Comparison of ENCODE assay signal across 12 cellular contexts in genomic region chr11:63610604-63611394, GRCh38. TPM values are rescaled to one million over a fixed set of nuclear protein-coding genes. Genes with fewer than 3 reads are reported as not detected.
DNase-seq lines count a peak whose midpoint lies in the region; ATAC-seq, FAIRE-seq and TF ChIP-seq lines count a peak whose summit lies in the region.
"Had no signal": no experiment of that assay in that cellular context is flagged by ENCODE, and none has a peak within 500 bp of the region (broad histone marks: within the 10 kb centered on the region; RNA-seq: fewer than 3 reads in every experiment).

No MANE protein-coding gene starts in this region.

- DNase-seq in NCI-H2171 treated with DMSO at 0.1 percent for 48 hours (lab: John Stamatoyannopoulos, UW), result peak; percentile 35
- no peak for DNase-seq in NCI-H2171 (lab: John Stamatoyannopoulos, UW)
- DNase-seq in iPS-NIHi7 (ENCODE audit: extremely low spot score), result peak; percentile 62
- no peak for DNase-seq in pancreas
- DNase-seq in HK-2 (ENCODE audit: unreplicated experiment), result no peak

- H3K4me1 Mint-ChIP-seq in activated T-helper 17 cell treated with anti-CD3 and anti-CD28 coated beads, Interleukin-2, amount 50 U/mL, for 72 hours, result peaks cover 22% of the 10 kb centered on the region

- H3K9me3 Mint-ChIP-seq in activated T-helper 17 cell treated with anti-CD3 and anti-CD28 coated beads, Interleukin-2, amount 50 U/mL, for 72 hours, result no peaks in the 10 kb centered on the region
- H3K9me3 Mint-ChIP-seq: T-helper 1 cell treated with Interleukin-12 subunit alpha and Interleukin-12 subunit beta and Interleukin-4 antibody, amounts not matched to agents 30 μg/mL and 1 μg/mL, for 36 hours had no signal

- FAIRE-seq in pancreas (lab: Jason Lieb, UNC), result no peak
- FAIRE-seq: A549, bronchial epithelial cell had no signal

- H3K27ac Mint-ChIP-seq in activated T-helper 17 cell treated with anti-CD3 and anti-CD28 coated beads, Interleukin-2, amount 50 U/mL, for 72 hours, result peak overlapping the region; percentile 61
- H3K27ac Mint-ChIP-seq: T-helper 1 cell treated with Interleukin-12 subunit alpha and Interleukin-12 subunit beta and Interleukin-4 antibody, amounts not matched to agents 30 μg/mL and 1 μg/mL, for 36 hours had no signal

- whole genome bisulfite sequencing in pancreas, 2 donors, result 80 to 88% methylated on average over 14 of the region's 14 CpGs

- H3K4me3 Mint-ChIP-seq in activated T-helper 17 cell treated with anti-CD3 and anti-CD28 coated beads, Interleukin-2, amount 50 U/mL, for 72 hours, result no peak overlapping the region
- H3K4me3 Mint-ChIP-seq: T-helper 1 cell treated with Interleukin-12 subunit alpha and Interleukin-12 subunit beta and Interleukin-4 antibody, amounts not matched to agents 30 μg/mL and 1 μg/mL, for 36 hours had no signal

- H3K4me1 ChIP-seq in pancreas, result peaks cover 0 to 7% (median 5%) of the 10 kb centered on the region in 3 donors

- intact Hi-C loops in pancreas (cut with DNase I), result no loop called here

- H3K36me3 ChIP-seq in pancreas, result no peaks in the 10 kb centered on the region

- no peak for ATAC-seq in activated T-helper 17 cell treated with anti-CD3 and anti-CD28 coated beads, Interleukin-2, amount 50 U/mL, for 72 hours (replicated peaks)
- no peak for ATAC-seq in pancreas
- no peak for ATAC-seq in GM18520 (IDR thresholded peaks at IDR 0.05; ENCODE audit: unreplicated experiment)
- ATAC-seq: A549 had no signal

- no peak overlapping the region for H3K4me3 ChIP-seq in pancreas
- H3K4me3 ChIP-seq: A549 had no signal

- H3K27ac ChIP-seq in temporal lobe (ENCODE audit: low read depth, low read length) (peak overlapping the region; percentile 98), pancreas (no peak overlapping the region)
- H3K27ac ChIP-seq: A549 had no signal

- no peak for TF ChIP-seq CTCF in pancreas (IDR thresholded peaks at IDR 0.05)

- H3K36me3 Mint-ChIP-seq in activated T-helper 17 cell treated with anti-CD3 and anti-CD28 coated beads, Interleukin-2, amount 50 U/mL, for 72 hours (ENCODE audit: low read depth), result no peaks in the 10 kb centered on the region

- no peaks in the 10 kb centered on the region for H3K9me3 ChIP-seq in pancreas
- H3K9me3 ChIP-seq: A549 had no signal

- H3K27me3 ChIP-seq in pancreas, result no peaks in the 10 kb centered on the region

- H3K27me3 Mint-ChIP-seq in activated T-helper 17 cell treated with anti-CD3 and anti-CD28 coated beads, Interleukin-2, amount 50 U/mL, for 72 hours, result no peaks in the 10 kb centered on the region

RNA-seq across cellular contexts. Expression of gene PLAAT3, which starts 3.4 kb away (rescaled TPM):
- 1 to 10 TPM; 5.4 to 7.6 TPM for total RNA-seq in activated T-helper 17 cell treated with anti-CD3 and anti-CD28 coated beads, Interleukin-2, amount 50 U/mL, for 72 hours
- total RNA-seq in temporal lobe (3.7 TPM), pancreas (10 to 100 TPM; 15.2 to 36.0 (median 19.1) TPM)
- 10 to 100 TPM; 26.7 to 30.6 TPM for polyA plus RNA-seq in pancreas
- polyA plus RNA-seq: neural cell had no signal

RNA-seq across cellular contexts. Expression of gene PLAAT2, which starts 47.6 kb away (rescaled TPM):
- total RNA-seq in activated T-helper 17 cell treated with anti-CD3 and anti-CD28 coated beads, Interleukin-2, amount 50 U/mL, for 72 hours, result not detected
- 0.25 TPM for total RNA-seq in temporal lobe
- total RNA-seq in pancreas, result not detected
- polyA plus RNA-seq in pancreas, result under 1 TPM in 1 of 2 donors, not detected in 1; 0.26 TPM
- polyA plus RNA-seq: neural cell had no signal

Comparison
In these comparisons a context has a peak if more than half of its experiments do, and no peak if none do; other contexts are left out.
1. DNase-seq: peak in NCI-H2171 treated with DMSO at 0.1 percent for 48 hours (single experiment) and iPS-NIHi7 (single experiment); none in NCI-H2171 (single experiment), pancreas (0 of 6) and HK-2 (single experiment).